Comparison of ENCODE assay signal across 8 cellular contexts in genomic region chrX:136496359-136496767, GRCh38. TPM values are rescaled to one million over a fixed set of nuclear protein-coding genes. Genes with fewer than 3 reads are reported as not detected.
DNase-seq lines count a peak whose midpoint lies in the region; ATAC-seq, FAIRE-seq and TF ChIP-seq lines count a peak whose summit lies in the region.

No MANE protein-coding gene starts in this region.

- no peak for FAIRE-seq in kidney (lab: Jason Lieb, UNC)

- peak overlapping the region; percentile 61 to 88 for H3K4me3 ChIP-seq in kidney (ENCODE audit: low read length in 2 of 2)
- H3K4me3 ChIP-seq in thyroid gland (replicated peaks in 1 of 3): peak overlapping the region; percentile 23 to 70 (median 49)

- peaks cover 34% of the 10 kb centered on the region for H3K4me1 Mint-ChIP-seq in activated CD4-positive, alpha-beta T cell treated with anti-CD3 and anti-CD28 coated beads, Interleukin-2, amount 10 ng/mL, durations not matched to agents 7 days and 5 days

- H3K27me3 ChIP-seq in thyroid gland: no peaks in the 10 kb centered on the region

- WGBS in thyroid gland, 2 donors: 0 to 2% methylated on average over 6 to 8 of the region's 12 CpGs

- no peaks in the 10 kb centered on the region for H3K9me3 ChIP-seq in kidney (ENCODE audit: control insufficient read depth in 1 of 2, low read length in 2 of 2)
- H3K9me3 ChIP-seq in thyroid gland: no peaks in the 10 kb centered on the region

- peaks cover 17% of the 10 kb centered on the region for H3K36me3 Mint-ChIP-seq in activated CD4-positive, alpha-beta T cell treated with anti-CD3 and anti-CD28 coated beads, Interleukin-2, amount 10 ng/mL, durations not matched to agents 7 days and 5 days (ENCODE audit: low read depth)
- peaks cover 5 to 13% of the 10 kb centered on the region in 2 donors for H3K36me3 Mint-ChIP-seq in activated naive CD4-positive, alpha-beta T cell treated with anti-CD3 and anti-CD28 coated beads, Interleukin-2, amount 50 U/mL, for 72 hours

- TF ChIP-seq POLR2A in thyroid gland (IDR thresholded peaks at IDR 0.05): peak in 1 of 2 donors; percentile 11

- POLR2A ChIA-PET in activated CD4-positive, alpha-beta T cell treated with anti-CD3 and anti-CD28 coated beads, Interleukin-2, amount 10 ng/mL, durations not matched to agents 7 days and 5 days (lab: Charles Lee): no interaction called here

- H3K4me1 ChIP-seq in kidney (ENCODE audit: control insufficient read depth in 1 of 2, insufficient read depth in 1 of 2, low read depth in 1 of 2, low read length in 2 of 2) (no peaks in the 10 kb centered on the region), thyroid gland (peaks cover 0 to 3% of the 10 kb centered on the region in 2 donors)

- H3K36me3 ChIP-seq in kidney (ENCODE audit: control insufficient read depth in 1 of 2, insufficient read depth in 2 of 2, low read length in 2 of 2) (peaks cover 0 to 6% of the 10 kb centered on the region in 2 donors), thyroid gland (no peaks in the 10 kb centered on the region)

- no peak for DNase-seq in activated CD4-positive, alpha-beta T cell treated with anti-CD3 and anti-CD28 coated beads, Interleukin-2, amount 10 ng/mL, durations not matched to agents 7 days and 5 days
- no peak for DNase-seq in activated CD4-positive, alpha-beta T cell treated with anti-CD3 and anti-CD28 coated beads for 4 hours
- no peak for DNase-seq in activated naive CD4-positive, alpha-beta T cell treated with anti-CD3 and anti-CD28 coated beads, Interleukin-2, amount 50 U/mL, for 72 hours (ENCODE audit: low spot score in 2 of 2)
- DNase-seq in kidney (no peak), thyroid gland (no peak), NCI-H446 treated with DMSO at 0.1 percent for 48 hours (lab: John Stamatoyannopoulos, UW) (no peak), MV-4-11 (lab: John Stamatoyannopoulos, UW) (no peak)

- H3K27ac ChIP-seq in kidney (ENCODE audit: low read depth in 2 of 2, low read length in 2 of 2) (peak overlapping the region; percentile 87 to 89), thyroid gland (peak overlapping the region; percentile 79 to 96 (median 90))

- intact Hi-C loops in kidney (cut with DNase I) (no loop called here), thyroid gland (cut with DNase I) (no loop called here)

- no peak for ATAC-seq in activated naive CD4-positive, alpha-beta T cell treated with anti-CD3 and anti-CD28 coated beads, Interleukin-2, amount 50 U/mL, for 72 hours
- ATAC-seq in HG03520 (IDR thresholded peaks at IDR 0.05; ENCODE audit: unreplicated experiment): no peak

- peaks cover 2% of the 10 kb centered on the region for H3K27me3 Mint-ChIP-seq in activated CD4-positive, alpha-beta T cell treated with anti-CD3 and anti-CD28 coated beads, Interleukin-2, amount 10 ng/mL, durations not matched to agents 7 days and 5 days

- no peaks in the 10 kb centered on the region for H3K9me3 Mint-ChIP-seq in activated CD4-positive, alpha-beta T cell treated with anti-CD3 and anti-CD28 coated beads, Interleukin-2, amount 10 ng/mL, durations not matched to agents 7 days and 5 days
- no peaks in the 10 kb centered on the region for H3K9me3 Mint-ChIP-seq in activated naive CD4-positive, alpha-beta T cell treated with anti-CD3 and anti-CD28 coated beads, Interleukin-2, amount 50 U/mL, for 72 hours

- CTCF ChIA-PET in activated CD4-positive, alpha-beta T cell treated with anti-CD3 and anti-CD28 coated beads, Interleukin-2, amount 10 ng/mL, durations not matched to agents 7 days and 5 days (lab: Charles Lee): interaction anchor here (1.4 to 1.6 kb wide), 2 partner anchors 79 to 199 kb away, joined by 4 read pairs; no protein-coding TSS in a partner anchor

- H3K4me3 Mint-ChIP-seq in activated CD4-positive, alpha-beta T cell treated with anti-CD3 and anti-CD28 coated beads, Interleukin-2, amount 10 ng/mL, durations not matched to agents 7 days and 5 days: peak overlapping the region; percentile 87

- TF ChIP-seq CTCF in kidney (IDR thresholded peaks at IDR 0.05; ENCODE audit: borderline replicate concordance, extremely low read depth, insufficient read depth): no peak
- no peak for TF ChIP-seq CTCF in thyroid gland (IDR thresholded peaks at IDR 0.05)

- peak overlapping the region; percentile 97 for H3K27ac Mint-ChIP-seq in activated CD4-positive, alpha-beta T cell treated with anti-CD3 and anti-CD28 coated beads, Interleukin-2, amount 10 ng/mL, durations not matched to agents 7 days and 5 days
- peak overlapping the region; percentile 94 to 95 for H3K27ac Mint-ChIP-seq in activated naive CD4-positive, alpha-beta T cell treated with anti-CD3 and anti-CD28 coated beads, Interleukin-2, amount 50 U/mL, for 72 hours

- H3K9ac ChIP-seq in kidney (ENCODE audit: low read length in 2 of 2): peak overlapping the region; percentile 43 to 85

RNA-seq across cellular contexts. Expression of gene HTATSF1, which starts 1.0 kb away (rescaled TPM):
- total RNA-seq in activated CD4-positive, alpha-beta T cell treated with anti-CD3 and anti-CD28 coated beads, Interleukin-2, amount 10 ng/mL, durations not matched to agents 7 days and 5 days: 10 to 100 TPM; 62.1 to 63.2 TPM
- 10 to 100 TPM; 41.5 to 45.3 TPM for total RNA-seq in activated naive CD4-positive, alpha-beta T cell treated with anti-CD3 and anti-CD28 coated beads, Interleukin-2, amount 50 U/mL, for 72 hours
- total RNA-seq in kidney (36.8 TPM), thyroid gland (10 to 100 TPM; 60.1 to 91.7 (median 80.9) TPM)
- 44.0 TPM for polyA plus RNA-seq in kidney (ENCODE audit: insufficient read depth, low read depth, low replicate concordance)

RNA-seq across cellular contexts. Expression of gene BRS3, which starts 8.6 kb away (rescaled TPM):
- not detected for total RNA-seq in activated CD4-positive, alpha-beta T cell treated with anti-CD3 and anti-CD28 coated beads, Interleukin-2, amount 10 ng/mL, durations not matched to agents 7 days and 5 days
- total RNA-seq in activated naive CD4-positive, alpha-beta T cell treated with anti-CD3 and anti-CD28 coated beads, Interleukin-2, amount 50 U/mL, for 72 hours: not detected
- total RNA-seq in kidney: not detected
- polyA plus RNA-seq in kidney (ENCODE audit: insufficient read depth, low read depth, low replicate concordance): not detected
- total RNA-seq in thyroid gland: not detected

RNA-seq across cellular contexts. Expression of gene VGLL1, which starts 35.7 kb away (rescaled TPM):
- not detected for total RNA-seq in activated CD4-positive, alpha-beta T cell treated with anti-CD3 and anti-CD28 coated beads, Interleukin-2, amount 10 ng/mL, durations not matched to agents 7 days and 5 days
- total RNA-seq in activated naive CD4-positive, alpha-beta T cell treated with anti-CD3 and anti-CD28 coated beads, Interleukin-2, amount 50 U/mL, for 72 hours: not detected
- total RNA-seq in kidney (2.2 TPM), thyroid gland (not detected)
- 5.5 TPM for polyA plus RNA-seq in kidney (ENCODE audit: insufficient read depth, low read depth, low replicate concordance)
